ENCODE assay signal across 8 cellular contexts in the genomic region with DNA sequence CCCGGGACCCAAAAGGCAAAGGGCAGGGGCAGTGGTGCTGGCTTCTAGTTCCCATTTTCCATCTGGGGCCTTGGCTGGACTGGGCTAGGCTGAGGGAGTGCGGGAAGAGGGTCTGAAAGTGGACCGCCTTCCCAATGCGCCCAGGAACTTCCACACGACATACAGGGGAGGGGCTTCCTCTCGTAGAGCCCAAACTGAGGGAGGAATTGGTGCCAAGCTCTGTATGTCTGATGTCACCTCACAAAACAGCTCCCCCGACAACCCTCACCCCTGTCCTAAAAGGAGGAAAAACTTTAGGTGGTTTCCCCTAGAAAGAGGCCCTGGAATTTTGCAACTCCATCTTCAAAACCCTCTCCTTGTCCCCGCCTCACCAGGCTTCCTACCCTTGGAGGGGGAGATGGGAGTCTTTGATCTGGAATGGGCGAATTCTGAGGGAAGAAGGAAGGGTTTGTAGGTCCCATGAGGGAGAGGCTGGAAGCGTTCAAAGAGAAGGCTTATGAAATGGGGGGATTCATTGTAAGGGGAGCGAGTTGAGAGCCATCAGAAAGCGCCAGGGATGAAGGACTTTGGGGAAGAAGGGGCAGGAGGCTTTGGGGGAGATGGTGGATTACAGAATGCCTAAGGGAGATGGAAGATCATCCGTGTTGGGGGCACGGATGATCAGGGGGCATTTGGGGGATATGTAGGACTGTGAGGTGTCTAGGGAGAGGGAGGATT. TPM values are rescaled to one million over a fixed set of nuclear protein-coding genes. Genes with fewer than 3 reads are reported as not detected.
DNase-seq lines count a peak whose midpoint lies in the region; ATAC-seq and TF ChIP-seq lines count a peak whose summit lies in the region.

No MANE protein-coding gene starts in this region.

- no peaks in the 10 kb centered on the region for H3K9me3 ChIP-seq in gastrocnemius medialis

- no peaks in the 10 kb centered on the region for H3K36me3 ChIP-seq in gastrocnemius medialis

- peaks cover 13% of the 10 kb centered on the region for H3K27me3 Mint-ChIP-seq in glutamatergic neuron (ENCODE audit: unreplicated experiment)

- no peak for TF ChIP-seq POLR2A in gastrocnemius medialis (IDR thresholded peaks at IDR 0.05)

- peaks cover 14% of the 10 kb centered on the region for H3K9me3 Mint-ChIP-seq in glutamatergic neuron (ENCODE audit: unreplicated experiment)

- DNase-seq in NCI-H2171 treated with DMSO at 0.1 percent for 48 hours (lab: John Stamatoyannopoulos, UW) (peak; percentile 28), NCI-H2171 (lab: John Stamatoyannopoulos, UW) (no peak), glutamatergic neuron (no peak), gastrocnemius medialis (no peak), NCI-H1436 (lab: John Stamatoyannopoulos, UW) (no peak), SW480 (ENCODE audit: low spot score) (no peak)
- DNase-seq in stimulated activated CD4-positive, alpha-beta T cell treated with anti-CD3 and anti-CD28 coated beads, Interleukin-4, amount 100 ng/mL, for 4 hours: no peak

- intact Hi-C loops in gastrocnemius medialis (cut with DNase I; ENCODE audit: low total_unique reads): loop anchor here (1.0 to 10.0 kb wide), 4 partner anchors 32 to 452 kb away; partner anchors contain the start of gene FAM222A

- H3K4me3 Mint-ChIP-seq in glutamatergic neuron (ENCODE audit: unreplicated experiment): peak overlapping the region; percentile 98

- H3K4me3 ChIP-seq in WI38 (ENCODE audit: low read depth, low read length) (peak overlapping the region; percentile 93), gastrocnemius medialis (peak overlapping the region; percentile 66 to 86 (median 80))

- H3K4me1 Mint-ChIP-seq in glutamatergic neuron (ENCODE audit: low read depth, unreplicated experiment): peaks cover 32% of the 10 kb centered on the region

- H3K27ac ChIP-seq in gastrocnemius medialis: peak overlapping the region; percentile 60 to 81 (median 74)

- H3K4me1 ChIP-seq in gastrocnemius medialis: peaks cover 17 to 20% of the 10 kb centered on the region in 2 donors

- H3K27me3 ChIP-seq in gastrocnemius medialis: no peaks in the 10 kb centered on the region

- peak in 1 of 2 donors; percentile 2 for ATAC-seq in gastrocnemius medialis

- peaks cover 6% of the 10 kb centered on the region for H3K36me3 Mint-ChIP-seq in glutamatergic neuron (ENCODE audit: unreplicated experiment)

- in situ Hi-C loops in gastrocnemius medialis (cut with MboI; ENCODE audit: low sequenced_read_pairs in 4 of 4): loop anchor here (5.0 to 10.0 kb wide), 3 partner anchors 72 to 77 kb away; no protein-coding TSS in a partner anchor

- H3K27ac Mint-ChIP-seq in glutamatergic neuron (ENCODE audit: unreplicated experiment): peak overlapping the region; percentile 79

- no peak for TF ChIP-seq CTCF in WI38 (IDR thresholded peaks at IDR 0.05; ENCODE audit: low read depth, low read length)
- TF ChIP-seq CTCF in glutamatergic neuron (IDR thresholded peaks at IDR 0.05; ENCODE audit: partially characterized antibody, unreplicated experiment): no peak
- TF ChIP-seq CTCF in gastrocnemius medialis (IDR thresholded peaks at IDR 0.05 in 4 of 5, conservative IDR thresholded peaks at IDR 0.05 in 1 of 5): no peak

RNA-seq across cellular contexts. Expression of gene GLTP, which starts 0.9 kb away (rescaled TPM):
- total RNA-seq in glutamatergic neuron (ENCODE audit: unreplicated experiment): 22.6 TPM
- total RNA-seq in gastrocnemius medialis: 10 to 100 TPM; 18.3 to 34.0 (median 22.4) TPM

RNA-seq across cellular contexts. Expression of gene TCHP, which starts 20.6 kb away (rescaled TPM):
- total RNA-seq in glutamatergic neuron (ENCODE audit: unreplicated experiment) (31.7 TPM), gastrocnemius medialis (1 to 10 TPM; 7.3 to 9.4 (median 8.0) TPM)

RNA-seq across cellular contexts. Expression of gene TRPV4, which starts 46.3 kb away (rescaled TPM):
- 0.17 TPM for total RNA-seq in glutamatergic neuron (ENCODE audit: unreplicated experiment)
- not detected for total RNA-seq in gastrocnemius medialis
